ENCODE assay signal across 9 cellular contexts in genomic region chr4:119559044-119559647, GRCh38.
A peak's percentile ranks its signal among the peaks of the same experiment; 100 is the strongest.
DNase-seq lines count a peak whose midpoint lies in the region; ATAC-seq and TF ChIP-seq lines count a peak whose summit lies in the region.
"Had no signal": no experiment of that assay in that cellular context is flagged by ENCODE, and none has a peak within 500 bp of the region (broad histone marks: within the 10 kb centered on the region; RNA-seq: fewer than 3 reads in every experiment).

No MANE protein-coding gene starts in this region.

- H3K4me1 ChIP-seq in A673 (ENCODE audit: insufficient read depth, low read length, poor library complexity, severe bottlenecking) (no peaks in the 10 kb centered on the region), NT2/D1 (ENCODE audit: insufficient read depth, insufficient read length) (no peaks in the 10 kb centered on the region)
- H3K4me1 ChIP-seq: HAP-1 had no signal

- H3K36me3 ChIP-seq in A673 (ENCODE audit: insufficient read depth, low read length, poor library complexity, severe bottlenecking) (no peaks in the 10 kb centered on the region), NT2/D1 (ENCODE audit: insufficient read depth, insufficient read length, low read length) (no peaks in the 10 kb centered on the region)
- H3K36me3 ChIP-seq: HAP-1 had no signal

- no peaks in the 10 kb centered on the region for H3K4me1 Mint-ChIP-seq in natural killer cell treated with Interleukin-12 subunit alpha and Interleukin-12 subunit beta and Interleukin-15 and Interleukin-18, amount 100 ng/mL, for 72 hours (ENCODE audit: low read depth in 2 of 2)

- POLR2A ChIA-PET in A673 (lab: Charles Lee; ENCODE audit: low non-redundant PET): no interaction called here

- ATAC-seq in HG03159 (IDR thresholded peaks at IDR 0.05; ENCODE audit: unreplicated experiment) (no peak), HG02678 (IDR thresholded peaks at IDR 0.05; ENCODE audit: unreplicated experiment) (no peak)
- ATAC-seq in natural killer cell treated with Interleukin-12 subunit alpha and Interleukin-12 subunit beta and Interleukin-15 and Interleukin-18, amount 100 ng/mL, for 72 hours: no peak

- no peak overlapping the region for H3K27ac Mint-ChIP-seq in natural killer cell treated with Interleukin-12 subunit alpha and Interleukin-12 subunit beta and Interleukin-15 and Interleukin-18, amount 100 ng/mL, for 72 hours

- peaks cover 6% of the 10 kb centered on the region for H3K9me3 ChIP-seq in A673 (ENCODE audit: low read depth, low read length, poor library complexity, severe bottlenecking)
- H3K9me3 ChIP-seq in NT2/D1 (ENCODE audit: insufficient read depth, low read length): peaks cover 9% of the 10 kb centered on the region
- H3K9me3 ChIP-seq: HAP-1 had no signal

- no peaks in the 10 kb centered on the region for H3K27me3 Mint-ChIP-seq in natural killer cell treated with Interleukin-12 subunit alpha and Interleukin-12 subunit beta and Interleukin-15 and Interleukin-18, amount 100 ng/mL, for 72 hours

- intact Hi-C loops in A673 (cut with micrococcal nuclease; ENCODE audit: unreplicated experiment): loop anchor here (1.0 to 2.0 kb wide), 2 partner anchors 68 to 490 kb away; no protein-coding TSS in a partner anchor

- no peak overlapping the region for H3K9ac ChIP-seq in NT2/D1 (ENCODE audit: insufficient read length, low read depth)

- no TSS peak for BruUV-seq in A673 (replicated peaks; lab: Mats Ljungman, UMichigan)

- H3K4me3 Mint-ChIP-seq in natural killer cell treated with Interleukin-12 subunit alpha and Interleukin-12 subunit beta and Interleukin-15 and Interleukin-18, amount 100 ng/mL, for 72 hours: no peak overlapping the region

- no peak overlapping the region for H3K27ac ChIP-seq in A673 (ENCODE audit: low read depth, low read length, poor library complexity, severe bottlenecking)

- H3K27me3 ChIP-seq in A673 (replicated peaks; ENCODE audit: insufficient read depth, low read depth, low read length, poor library complexity) (no peaks in the 10 kb centered on the region), NT2/D1 (ENCODE audit: insufficient read depth, insufficient read length) (no peaks in the 10 kb centered on the region)

- DNase-seq in A673 (ENCODE audit: low spot score): peak; percentile 60
- DNase-seq in NT2/D1 (ENCODE audit: low read depth, low spot score): peak; percentile 5
- DNase-seq in epithelial cell of proximal tubule (ENCODE audit: low read depth): peak; percentile 12
- peak; percentile 11 for DNase-seq in pulmonary artery endothelial cell (ENCODE audit: low read depth, low spot score)
- DNase-seq in natural killer cell treated with Interleukin-12 subunit alpha and Interleukin-12 subunit beta and Interleukin-15 and Interleukin-18, amount 100 ng/mL, for 72 hours (ENCODE audit: low spot score): no peak

- TF ChIP-seq CTCF in A673 (conservative IDR thresholded peaks at IDR 0.05; ENCODE audit: low read depth, low read length) (peak; percentile 61), GM12874 (IDR thresholded peaks at IDR 0.05; ENCODE audit: insufficient read depth, low read depth, low read length) (peak; percentile 24; the same call in 1 of the 2 replicates), epithelial cell of proximal tubule (conservative IDR thresholded peaks at IDR 0.05; ENCODE audit: low read depth, low read length) (peak; percentile 55)

- H3K4me3 ChIP-seq in A673 (ENCODE audit: low read depth, low read length, poor library complexity, severe bottlenecking) (no peak overlapping the region), NT2/D1 (ENCODE audit: insufficient read length, low read depth) (no peak overlapping the region), epithelial cell of proximal tubule (ENCODE audit: low read depth, low read length) (no peak overlapping the region)
- H3K4me3 ChIP-seq: HAP-1 had no signal

- peaks cover 5% of the 10 kb centered on the region for H3K9me3 Mint-ChIP-seq in natural killer cell treated with Interleukin-12 subunit alpha and Interleukin-12 subunit beta and Interleukin-15 and Interleukin-18, amount 100 ng/mL, for 72 hours

- H3K36me3 Mint-ChIP-seq in natural killer cell treated with Interleukin-12 subunit alpha and Interleukin-12 subunit beta and Interleukin-15 and Interleukin-18, amount 100 ng/mL, for 72 hours: peaks cover 10% of the 10 kb centered on the region

- CTCF ChIA-PET in A673 (lab: Charles Lee): interaction anchor here (1.0 to 1.3 kb wide), 3 partner anchors 68 to 497 kb away, joined by 4 to 8 read pairs (median 5); partner anchors contain the start of gene PDE5A
